In genomic region chr4:38317238-38317637, GRCh38 we compare ENCODE assay signal across 1 cellular context.
TF ChIP-seq lines count a peak whose summit lies in the region.

No MANE protein-coding gene starts in this region.

TF ChIP-seq in K562, 482 proteins besides CTCF, POLR2A, EP300 and RAD21 (continued from another document and continues in another):
- TF ChIP-seq NFATC3 (IDR thresholded peaks at IDR 0.05) = no peak
- TF ChIP-seq MXI1 (IDR thresholded peaks at IDR 0.05; ENCODE audit: low read depth, low read length) = no peak
- 0 out of 2 replicates have a peak, but pooled peaks have one; percentile 8 for TF ChIP-seq CBFA2T2 (conservative IDR thresholded peaks at IDR 0.05)
- TF ChIP-seq JUND (IDR thresholded peaks at IDR 0.05; ENCODE audit: borderline replicate concordance, low read depth, low read length) = no peak
- TF ChIP-seq JUND (tag; IDR thresholded peaks at IDR 0.05; ENCODE audit: borderline replicate concordance, low read depth, low read length) = peak; percentile 70; the same call in 2 of the 3 replicates
- TF ChIP-seq DDX20 (tag; IDR thresholded peaks at IDR 0.05; ENCODE audit: low read depth) = peak; percentile 73; the same call in 1 of the 2 replicates
- TF ChIP-seq SNAPC5 (CRISPR knock-in tag; IDR thresholded peaks at IDR 0.05) = no peak
- no peak for TF ChIP-seq TFE3 (CRISPR knock-in tag; IDR thresholded peaks at IDR 0.05)
- no peak for TF ChIP-seq NCOA1 (IDR thresholded peaks at IDR 0.05; ENCODE audit: low read depth)
- TF ChIP-seq PTTG1 (tag; IDR thresholded peaks at IDR 0.05; ENCODE audit: low read depth) = peak; percentile 89
- TF ChIP-seq ZNF175 (CRISPR knock-in tag; IDR thresholded peaks at IDR 0.05; ENCODE audit: low read depth) = 0 out of 2 replicates have a peak, but pooled peaks have one; percentile 59
- peak; percentile 36; the same call in 1 of the 2 replicates for TF ChIP-seq ZNF354B (CRISPR knock-in tag; IDR thresholded peaks at IDR 0.05)
- TF ChIP-seq CAMTA2 (CRISPR knock-in tag; conservative IDR thresholded peaks at IDR 0.05) = no peak
- no peak for TF ChIP-seq SIN3A (IDR thresholded peaks at IDR 0.05; ENCODE audit: borderline replicate concordance in 2 of 2, control insufficient read depth in 1 of 2, low read depth in 2 of 2, low read length in 2 of 2)
- no peak for TF ChIP-seq RNF219 (CRISPR knock-in tag; IDR thresholded peaks at IDR 0.05)
- TF ChIP-seq SMAD3 (CRISPR knock-in tag; conservative IDR thresholded peaks at IDR 0.05) = peak; percentile 74; the same call in 1 of the 2 replicates
- no peak for TF ChIP-seq SNRNP70 (optimal IDR thresholded peaks at IDR 0.05; ENCODE audit: low read depth, low read length)
- TF ChIP-seq ZBTB17 (CRISPR knock-in tag; IDR thresholded peaks at IDR 0.05) = no peak
- TF ChIP-seq ATF1 (CRISPR knock-in tag; IDR thresholded peaks at IDR 0.05) = no peak
- no peak for TF ChIP-seq ATF1 (tag; IDR thresholded peaks at IDR 0.05)
- 0 out of 2 replicates have a peak, but pooled peaks have one; percentile 50 for TF ChIP-seq TCFL5 (CRISPR knock-in tag; conservative IDR thresholded peaks at IDR 0.05)
- TF ChIP-seq HSF4 (CRISPR knock-in tag; IDR thresholded peaks at IDR 0.05; ENCODE audit: borderline replicate concordance) = peak; percentile 95
- peak; percentile 88 for TF ChIP-seq ZNF76 (CRISPR knock-in tag; IDR thresholded peaks at IDR 0.05; ENCODE audit: borderline replicate concordance)
- 0 out of 2 replicates have a peak, but pooled peaks have one; percentile 26 for TF ChIP-seq GMEB1 (CRISPR knock-in tag; IDR thresholded peaks at IDR 0.05)
- TF ChIP-seq DACH1 (IDR thresholded peaks at IDR 0.05; ENCODE audit: partially characterized antibody) = no peak
- TF ChIP-seq ZNF79 (CRISPR knock-in tag; IDR thresholded peaks at IDR 0.05; ENCODE audit: low read depth) = peak; percentile 53; the same call in 1 of the 2 replicates
- peak; percentile 83 for TF ChIP-seq CXXC5 (CRISPR knock-in tag; IDR thresholded peaks at IDR 0.05)
- TF ChIP-seq ZNF75A (CRISPR knock-in tag; IDR thresholded peaks at IDR 0.05) = no peak
- TF ChIP-seq KAT2B (IDR thresholded peaks at IDR 0.05; ENCODE audit: low read depth, low read length) = no peak
- peak; percentile 41 for TF ChIP-seq CBFA2T3 (IDR thresholded peaks at IDR 0.05)
- TF ChIP-seq ERF (CRISPR knock-in tag; IDR thresholded peaks at IDR 0.05) = peak; percentile 43; the same call in 1 of the 2 replicates
- no peak for TF ChIP-seq ZC3H4 (CRISPR knock-in tag; IDR thresholded peaks at IDR 0.05; ENCODE audit: borderline replicate concordance)
- 0 out of 2 replicates have a peak, but pooled peaks have one; percentile 43 for TF ChIP-seq MBD1 (CRISPR knock-in tag; IDR thresholded peaks at IDR 0.05)
- peak; percentile 71; the same call in 1 of the 2 replicates for TF ChIP-seq ZNF644 (tag; IDR thresholded peaks at IDR 0.05; ENCODE audit: low read depth)
- TF ChIP-seq BCOR (IDR thresholded peaks at IDR 0.05) = no peak
- no peak for TF ChIP-seq SAP30 (IDR thresholded peaks at IDR 0.05; ENCODE audit: borderline replicate concordance, insufficient read depth, low read depth, low read length, poor library complexity, severe bottlenecking)
- no peak for TF ChIP-seq NR4A1 (CRISPR knock-in tag; IDR thresholded peaks at IDR 0.05)
- TF ChIP-seq NR4A1 (tag; IDR thresholded peaks at IDR 0.05) = peak; percentile 97
- no peak for TF ChIP-seq VEZF1 (CRISPR knock-in tag; IDR thresholded peaks at IDR 0.05)
- TF ChIP-seq ZKSCAN1 (IDR thresholded peaks at IDR 0.05; ENCODE audit: low read depth, low read length) = no peak
- TF ChIP-seq RBFOX2 (IDR thresholded peaks at IDR 0.05; ENCODE audit: low read depth, low read length) = no peak
- peak; percentile 77 for TF ChIP-seq ZNF398 (CRISPR knock-in tag; IDR thresholded peaks at IDR 0.05)
- TF ChIP-seq NR3C1 (CRISPR knock-in tag; IDR thresholded peaks at IDR 0.05) = no peak
- TF ChIP-seq ZNF583 (CRISPR knock-in tag; IDR thresholded peaks at IDR 0.05) = peak; percentile 96
- TF ChIP-seq ZNF239 (CRISPR knock-in tag; IDR thresholded peaks at IDR 0.05) = peak; percentile 71
- no peak for TF ChIP-seq ZNF174 (CRISPR knock-in tag; IDR thresholded peaks at IDR 0.05)
- no peak for TF ChIP-seq SMARCB1 (IDR thresholded peaks at IDR 0.05; ENCODE audit: insufficient read length, low read depth)
- no peak for TF ChIP-seq RBM14 (IDR thresholded peaks at IDR 0.05; ENCODE audit: borderline replicate concordance, insufficient read depth, low read depth, low read length)
- peak; percentile 99 for TF ChIP-seq DMBX1 (CRISPR knock-in tag; IDR thresholded peaks at IDR 0.05; ENCODE audit: borderline replicate concordance)
- TF ChIP-seq FOXA3 (CRISPR knock-in tag; conservative IDR thresholded peaks at IDR 0.05 in 1 of 2, IDR thresholded peaks at IDR 0.05 in 1 of 2) = no peak
- TF ChIP-seq ZFX (CRISPR knock-in tag; IDR thresholded peaks at IDR 0.05) = no peak
- TF ChIP-seq ZNF12 (CRISPR knock-in tag; IDR thresholded peaks at IDR 0.05) = no peak
- no peak for TF ChIP-seq CEBPG (CRISPR knock-in tag; IDR thresholded peaks at IDR 0.05)
- no peak for TF ChIP-seq CEBPG (tag; conservative IDR thresholded peaks at IDR 0.05 in 1 of 2, IDR thresholded peaks at IDR 0.05 in 1 of 2)
